In the genomic region with DNA sequence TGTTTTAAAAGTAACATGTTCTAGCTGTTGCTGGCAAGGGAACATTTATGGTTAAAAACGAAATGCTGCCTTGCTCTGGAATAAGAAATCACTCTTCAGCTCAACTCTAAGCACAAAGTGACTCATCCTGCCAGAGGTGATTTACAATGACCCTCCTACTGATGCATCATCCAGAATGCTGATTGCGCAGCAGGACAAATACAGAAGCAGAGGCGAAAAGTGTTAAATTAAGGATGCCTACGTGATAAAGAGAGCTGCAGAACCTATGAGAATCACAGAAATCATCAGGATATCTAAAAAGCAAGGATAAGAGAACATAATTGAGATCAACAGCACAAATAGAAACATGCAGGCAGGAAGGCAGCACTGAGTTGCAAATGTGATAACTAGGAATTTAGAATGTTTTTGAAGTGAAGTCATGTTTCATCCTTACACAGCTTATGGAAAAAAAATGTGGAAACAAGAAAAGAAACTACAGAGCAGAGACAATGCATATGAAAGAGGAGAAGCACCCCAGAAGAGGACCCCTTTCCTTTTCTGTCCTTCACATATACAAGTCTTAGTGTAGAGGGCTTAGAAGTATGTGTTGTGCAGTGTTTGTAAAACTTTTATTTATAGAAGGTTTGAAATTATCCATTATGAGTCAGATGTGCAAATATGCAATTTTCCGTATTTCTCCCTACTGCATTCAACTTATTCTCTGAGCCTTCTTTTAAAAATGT, we compare ENCODE assay signal across 9 cellular contexts.
A peak's percentile ranks its signal among the peaks of the same experiment; 100 is the strongest.
DNase-seq lines count a peak whose midpoint lies in the region; ATAC-seq and TF ChIP-seq lines count a peak whose summit lies in the region.
"Had no signal": no experiment of that assay in that cellular context is flagged by ENCODE, and none has a peak within 500 bp of the region (broad histone marks: within the 10 kb centered on the region; RNA-seq: fewer than 3 reads in every experiment).

No MANE protein-coding gene starts in this region.

- peak overlapping the region; percentile 38 for H3K4me3 ChIP-seq in fibroblast of villous mesenchyme (ENCODE audit: low read depth, low read length)

- peak overlapping the region; percentile 80 for H3K27ac Mint-ChIP-seq in HFFc6

- no peaks in the 10 kb centered on the region; the same call in 1 of the 2 replicates for H3K9me3 Mint-ChIP-seq in HFFc6

- ATAC-seq in SK-N-SH treated with all-trans-retinoic acid at 6 μM for 48 hours = peak; percentile 89
- ATAC-seq in HG03175 (IDR thresholded peaks at IDR 0.05; ENCODE audit: unreplicated experiment) = no peak
- no peak for ATAC-seq in HG03521 (IDR thresholded peaks at IDR 0.05; ENCODE audit: unreplicated experiment)
- ATAC-seq: left ventricle myocardium superior had no signal

- DNase-seq in HFFc6 = peak; percentile 91
- peak; percentile 95 for DNase-seq in fibroblast of villous mesenchyme (ENCODE audit: low read depth)
- peak; percentile 54 for DNase-seq in superior temporal gyrus (ENCODE audit: extremely low spot score)
- no peak for DNase-seq in ecto neural progenitor cell (ENCODE audit: low spot score)
- DNase-seq: MM.1S had no signal

- TF ChIP-seq CTCF in HFFc6 (IDR thresholded peaks at IDR 0.05) (no peak), fibroblast of villous mesenchyme (IDR thresholded peaks at IDR 0.05; ENCODE audit: insufficient read depth, low read depth, low read length) (no peak)

- H3K4me1 Mint-ChIP-seq in HFFc6 (ENCODE audit: low read depth) = peaks cover 94% of the 10 kb centered on the region

- peaks cover 21% of the 10 kb centered on the region; the same call in 1 of the 2 replicates for H3K36me3 Mint-ChIP-seq in HFFc6 (ENCODE audit: low read depth)

- peak overlapping the region; percentile 74 for H3K4me3 Mint-ChIP-seq in HFFc6

- no peaks in the 10 kb centered on the region for H3K27me3 Mint-ChIP-seq in HFFc6 (ENCODE audit: insufficient read depth)

TF ChIP-seq in SK-N-SH treated with all-trans-retinoic acid at 6 μM for 48 hours, 23 proteins besides CTCF, POLR2A, EP300 and RAD21:
- TF ChIP-seq ISL1 (CRISPR knock-in tag; IDR thresholded peaks at IDR 0.05) (peak; percentile 71), TOX (CRISPR knock-in tag; IDR thresholded peaks at IDR 0.05; ENCODE audit: borderline replicate concordance) (no peak; the same call in 1 of the 2 replicates)
TF ChIP-seq in SK-N-SH treated with all-trans-retinoic acid at 6 μM for 48 hours: peak in this region for 1.
